In genomic region chr6:137659871-137660270, GRCh38 we compare ENCODE assay signal across 20 cellular contexts.
DNase-seq lines count a peak whose midpoint lies in the region; ATAC-seq, FAIRE-seq and TF ChIP-seq lines count a peak whose summit lies in the region.
"Had no signal": no experiment of that assay in that cellular context is flagged by ENCODE, and none has a peak within 500 bp of the region (broad histone marks: within the 10 kb centered on the region; RNA-seq: fewer than 3 reads in every experiment).

No MANE protein-coding gene starts in this region.

- no peaks in the 10 kb centered on the region for H3K4me1 ChIP-seq in astrocyte (ENCODE audit: insufficient read depth, low read length)

- peaks cover 4% of the 10 kb centered on the region for H3K9me3 Mint-ChIP-seq in astrocyte (ENCODE audit: unreplicated experiment)
- peaks cover 12% of the 10 kb centered on the region for H3K9me3 Mint-ChIP-seq in mesothelial cell of epicardium

- H3K27ac Mint-ChIP-seq in astrocyte (ENCODE audit: unreplicated experiment): peak overlapping the region; percentile 12
- H3K27ac Mint-ChIP-seq in mesothelial cell of epicardium: no peak overlapping the region
- H3K27ac Mint-ChIP-seq: CD14-positive monocyte had no signal

- H3K4me1 Mint-ChIP-seq in astrocyte (ENCODE audit: low read depth, unreplicated experiment) (peaks cover 3% of the 10 kb centered on the region), mesothelial cell of epicardium (peaks cover 23% of the 10 kb centered on the region)
- H3K4me1 Mint-ChIP-seq: CD14-positive monocyte had no signal

- H2AFZ ChIP-seq in astrocyte (ENCODE audit: low read depth, low read length): no peak overlapping the region

- no peak overlapping the region for H3K9ac ChIP-seq in astrocyte (ENCODE audit: low read length)

- H3K36me3 ChIP-seq in astrocyte (ENCODE audit: insufficient read depth, low read length): no peaks in the 10 kb centered on the region

- FAIRE-seq in GM19239 (lab: Jason Lieb, UNC) (peak; percentile 76), astrocyte (lab: Jason Lieb, UNC) (no peak)
- FAIRE-seq: H54, RCC 7860 had no signal

- H3K79me2 ChIP-seq in astrocyte (ENCODE audit: insufficient read depth, low read length): no peaks in the 10 kb centered on the region

- DNase-seq in GM19239 (ENCODE audit: insufficient read length, low spot score) (no peak), astrocyte (ENCODE audit: low read depth) (no peak), kidney tubule cell (ENCODE audit: low spot score) (peak; percentile 67), renal cortical epithelial cell (ENCODE audit: low read depth) (peak; percentile 70), NCI-H446 treated with DMSO at 0.1 percent for 48 hours (lab: John Stamatoyannopoulos, UW) (no peak), mesothelial cell of epicardium (ENCODE audit: low spot score in 2 of 2, unreplicated experiment in 2 of 2) (no peak)
- DNase-seq: ACHN, AML-193, COR-L47, NCI-H1417 treated with DMSO at 0.1 percent for 48 hours, NCI-H1930, NCI-H2171 treated with DMSO at 0.1 percent for 48 hours, NCI-H510A treated with DMSO at 0.1 percent for 48 hours, Right ventricle myocardium superior had no signal

- no peaks in the 10 kb centered on the region for H4K20me1 ChIP-seq in astrocyte (ENCODE audit: insufficient read depth, low read length)

- no peak overlapping the region for H3K4me3 Mint-ChIP-seq in astrocyte (ENCODE audit: unreplicated experiment)
- no peak overlapping the region for H3K4me3 Mint-ChIP-seq in mesothelial cell of epicardium
- H3K4me3 Mint-ChIP-seq: CD14-positive monocyte had no signal

- ATAC-seq in HG03457 (IDR thresholded peaks at IDR 0.05; ENCODE audit: unreplicated experiment): no peak
- ATAC-seq in GM18519 (IDR thresholded peaks at IDR 0.05; ENCODE audit: low FRiP score, unreplicated experiment): no peak

- no peak overlapping the region for H3K4me3 ChIP-seq in astrocyte (ENCODE audit: insufficient read depth, low read depth, low read length)
- H3K4me3 ChIP-seq: SK-N-MC had no signal

- H3K27me3 Mint-ChIP-seq in astrocyte (ENCODE audit: low read depth, unreplicated experiment): no peaks in the 10 kb centered on the region
- H3K27me3 Mint-ChIP-seq in mesothelial cell of epicardium (ENCODE audit: low read depth): no peaks in the 10 kb centered on the region

- H3K36me3 Mint-ChIP-seq in astrocyte (ENCODE audit: low read depth, unreplicated experiment) (no peaks in the 10 kb centered on the region), mesothelial cell of epicardium (peaks cover 2% of the 10 kb centered on the region)
- H3K36me3 Mint-ChIP-seq: CD14-positive monocyte had no signal

- no peak for TF ChIP-seq CTCF in astrocyte (IDR thresholded peaks at IDR 0.05; ENCODE audit: insufficient read depth, low read depth, low read length)
- no peak for TF ChIP-seq CTCF in mesothelial cell of epicardium (IDR thresholded peaks at IDR 0.05; ENCODE audit: unreplicated experiment)

- no peak overlapping the region for H3K4me2 ChIP-seq in astrocyte (ENCODE audit: low read length)

- H3K27ac ChIP-seq in astrocyte (ENCODE audit: low read depth, low read length): no peak overlapping the region
- H3K27ac ChIP-seq: SK-N-MC had no signal

- H3K27me3 ChIP-seq in astrocyte (ENCODE audit: insufficient read depth, low read length): no peaks in the 10 kb centered on the region

- peaks cover 3% of the 10 kb centered on the region for H3K9me3 ChIP-seq in astrocyte (ENCODE audit: insufficient read depth, low read depth, low read length)

Comparison
In these comparisons a context has a peak if more than half of its experiments do, and no peak if none do; other contexts are left out.
1. DNase-seq: peak in kidney tubule cell (single experiment) and renal cortical epithelial cell (single experiment); none in GM19239 (single experiment), astrocyte (single experiment), NCI-H446 treated with DMSO at 0.1 percent for 48 hours (single experiment) and mesothelial cell of epicardium (0 of 2).